Comparison of ENCODE assay signal across 18 cellular contexts in the genomic region with DNA sequence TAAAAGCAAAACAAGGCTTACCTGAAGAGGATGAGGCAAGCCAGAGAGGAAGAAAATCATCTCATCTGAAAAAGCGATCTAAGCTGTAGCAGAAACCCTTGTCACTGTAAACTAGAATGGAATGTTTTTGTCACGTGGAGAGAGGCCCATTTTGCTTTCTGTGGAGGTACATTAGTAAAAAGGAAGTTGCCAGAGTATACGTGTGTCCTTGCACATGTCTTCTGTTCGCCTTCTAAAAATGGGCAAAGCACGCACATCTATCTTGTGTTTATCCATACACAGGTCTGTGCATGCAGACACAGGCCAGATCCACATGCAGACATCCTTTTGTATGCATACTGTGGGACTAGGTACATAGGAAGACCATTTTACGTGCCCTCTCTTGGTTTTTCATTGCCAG. TPM values are rescaled to one million over a fixed set of nuclear protein-coding genes. Genes with fewer than 3 reads are reported as not detected.
DNase-seq lines count a peak whose midpoint lies in the region; ATAC-seq, FAIRE-seq and TF ChIP-seq lines count a peak whose summit lies in the region.
"Had no signal": no experiment of that assay in that cellular context is flagged by ENCODE, and none has a peak within 500 bp of the region (broad histone marks: within the 10 kb centered on the region; RNA-seq: fewer than 3 reads in every experiment).

No MANE protein-coding gene starts in this region.

- H3K4me1 Mint-ChIP-seq in mesothelial cell of epicardium, result peaks cover 56% of the 10 kb centered on the region
- H3K4me1 Mint-ChIP-seq: activated naive CD4-positive, alpha-beta T cell treated with anti-CD3 and anti-CD28 coated beads, Interleukin-2, amount 10 ng/mL, durations not matched to agents 7 days and 5 days; natural killer cell had no signal

- peaks cover 20% of the 10 kb centered on the region for H3K27me3 Mint-ChIP-seq in mesothelial cell of epicardium (ENCODE audit: low read depth)
- H3K27me3 Mint-ChIP-seq: activated naive CD4-positive, alpha-beta T cell treated with anti-CD3 and anti-CD28 coated beads, Interleukin-2, amount 10 ng/mL, durations not matched to agents 7 days and 5 days had no signal

- DNase-seq in NB4 (ENCODE audit: low read depth), result peak; percentile 48
- DNase-seq in bronchial epithelial cell (ENCODE audit: low read depth), result peak; percentile 96
- DNase-seq in mesothelial cell of epicardium (ENCODE audit: low spot score in 2 of 2, unreplicated experiment in 2 of 2), result no peak
- DNase-seq in urothelium cell line (ENCODE audit: low spot score), result no peak
- no peak for DNase-seq in DMS153 (lab: John Stamatoyannopoulos, UW)
- DNase-seq: activated CD4-positive, CD25-positive, alpha-beta regulatory T cell; activated naive CD4-positive, alpha-beta T cell treated with anti-CD3 and anti-CD28 coated beads, Interleukin-2, amount 10 ng/mL, durations not matched to agents 7 days and 5 days; activated T-cell treated with anti-CD3 and anti-CD28 coated beads, Interleukin-2, amount 50 U/mL, for 4 hours; DMS79 treated with DMSO at 0.1 percent for 48 hours; endodermal cell; islet precursor cell; natural killer cell; NCI-H1436; NCI-H2171; T-helper 9 cell; testis had no signal

- no peaks in the 10 kb centered on the region for H3K36me3 Mint-ChIP-seq in mesothelial cell of epicardium
- H3K36me3 Mint-ChIP-seq: activated naive CD4-positive, alpha-beta T cell treated with anti-CD3 and anti-CD28 coated beads, Interleukin-2, amount 10 ng/mL, durations not matched to agents 7 days and 5 days; natural killer cell had no signal

- no peak overlapping the region for H3K4me3 Mint-ChIP-seq in mesothelial cell of epicardium
- H3K4me3 Mint-ChIP-seq: activated naive CD4-positive, alpha-beta T cell treated with anti-CD3 and anti-CD28 coated beads, Interleukin-2, amount 10 ng/mL, durations not matched to agents 7 days and 5 days; activated T-cell treated with anti-CD3 and anti-CD28 coated beads, Interleukin-2, amount 50 U/mL, for 4 hours; endodermal cell; natural killer cell had no signal

- H3K36me3 ChIP-seq in bronchial epithelial cell (ENCODE audit: control insufficient read depth, insufficient read depth, low read length), result no peaks in the 10 kb centered on the region

- H3K27ac Mint-ChIP-seq in mesothelial cell of epicardium, result peak overlapping the region; percentile 88
- H3K27ac Mint-ChIP-seq: activated naive CD4-positive, alpha-beta T cell treated with anti-CD3 and anti-CD28 coated beads, Interleukin-2, amount 10 ng/mL, durations not matched to agents 7 days and 5 days; endodermal cell; natural killer cell had no signal

- no peaks in the 10 kb centered on the region for H3K27me3 ChIP-seq in bronchial epithelial cell (ENCODE audit: control insufficient read depth, insufficient read depth, low read length)
- H3K27me3 ChIP-seq: testis had no signal

- no peak for FAIRE-seq in bronchial epithelial cell (lab: Jason Lieb, UNC)
- peak; percentile 20 for FAIRE-seq in urothelium cell line (lab: Jason Lieb, UNC)

- TF ChIP-seq CTCF in NB4 (IDR thresholded peaks at IDR 0.05; ENCODE audit: low read depth, low read length) (no peak), bronchial epithelial cell (IDR thresholded peaks at IDR 0.05; ENCODE audit: insufficient read depth, low read length, severe bottlenecking) (no peak), mesothelial cell of epicardium (IDR thresholded peaks at IDR 0.05; ENCODE audit: unreplicated experiment) (no peak)

- no peaks in the 10 kb centered on the region for H3K9me3 Mint-ChIP-seq in mesothelial cell of epicardium
- H3K9me3 Mint-ChIP-seq: activated naive CD4-positive, alpha-beta T cell treated with anti-CD3 and anti-CD28 coated beads, Interleukin-2, amount 10 ng/mL, durations not matched to agents 7 days and 5 days; activated T-cell treated with anti-CD3 and anti-CD28 coated beads, Interleukin-2, amount 50 U/mL, for 4 hours; endodermal cell; natural killer cell had no signal

- ATAC-seq in HG03280 (IDR thresholded peaks at IDR 0.05; ENCODE audit: unreplicated experiment) (no peak), GM18909 (IDR thresholded peaks at IDR 0.05; ENCODE audit: poor library complexity, unreplicated experiment) (no peak)
- ATAC-seq: activated T-cell treated with anti-CD3 and anti-CD28 coated beads, Interleukin-2, amount 50 U/mL, for 4 hours; natural killer cell had no signal

- no peak for TF ChIP-seq POLR2A in NB4 (IDR thresholded peaks at IDR 0.05; ENCODE audit: extremely low read depth, insufficient read length)

- H3K4me3 ChIP-seq in NB4 (ENCODE audit: low read depth, low read length) (no peak overlapping the region), bronchial epithelial cell (ENCODE audit: low read depth, low read length) (no peak overlapping the region)
- H3K4me3 ChIP-seq: testis had no signal

RNA-seq across cellular contexts. Expression of gene LRMDA, which starts 33.7 kb away (rescaled TPM):
- 1.6 and 3.1 TPM in 2 replicates for total RNA-seq in bronchial epithelial cell
- total RNA-seq in mesothelial cell of epicardium, result 2.0 to 3.3 TPM (median 2.7 TPM) in 3 replicates
- total RNA-seq: activated T-cell treated with anti-CD3 and anti-CD28 coated beads, Interleukin-2, amount 50 U/mL, for 4 hours had no signal

Comparison
In these comparisons a context has a peak if more than half of its experiments do, and no peak if none do; other contexts are left out.
1. DNase-seq: peak in NB4 (single experiment) and bronchial epithelial cell (single experiment); none in mesothelial cell of epicardium (0 of 2), urothelium cell line (single experiment) and DMS153 (single experiment).